19 cellular contexts compared by ENCODE assay signal in the genomic region with DNA sequence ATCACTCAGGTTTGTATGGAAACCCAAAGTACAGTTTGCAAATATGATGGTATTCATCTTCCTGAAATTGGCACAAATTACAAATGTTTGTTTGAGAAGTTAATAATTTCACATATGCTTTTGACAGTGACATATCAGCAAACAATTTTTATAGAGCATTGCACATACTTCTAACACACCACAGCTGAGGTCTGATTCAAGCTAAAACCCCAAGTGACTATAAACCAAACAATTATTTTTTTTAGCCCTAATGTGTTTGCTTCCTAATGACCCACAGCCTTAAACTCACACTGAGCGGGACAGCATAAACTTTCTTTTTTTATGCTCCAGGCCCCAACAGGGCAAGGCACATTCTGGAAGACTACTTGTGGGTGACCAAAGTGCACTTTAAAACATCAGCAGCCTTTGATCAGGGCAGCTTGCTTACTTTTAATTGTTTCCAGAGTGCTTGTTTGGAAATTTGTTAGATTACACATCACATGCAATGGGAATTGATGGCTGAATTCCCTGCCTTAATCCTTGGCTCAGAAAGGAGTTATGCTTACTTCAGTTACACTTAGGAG.
DNase-seq lines count a peak whose midpoint lies in the region; ATAC-seq and TF ChIP-seq lines count a peak whose summit lies in the region.
"Had no signal": no experiment of that assay in that cellular context is flagged by ENCODE, and none has a peak within 500 bp of the region (broad histone marks: within the 10 kb centered on the region; RNA-seq: fewer than 3 reads in every experiment).

No MANE protein-coding gene starts in this region.

- H3K4me3 ChIP-seq in MG63: no peak overlapping the region
- H3K4me3 ChIP-seq in fibroblast of villous mesenchyme (ENCODE audit: low read depth, low read length): no peak overlapping the region
- no peak overlapping the region for H3K4me3 ChIP-seq in CD4-positive, alpha-beta memory T cell (ENCODE audit: low read length in 2 of 2)
- H3K4me3 ChIP-seq: BLaER1 treated with 17β-estradiol and CSF1 and Interleukin-3, amounts not matched to agents 10 nM and 100 nM; esophagus muscularis mucosa had no signal

- DNase-seq in Caki2 (ENCODE audit: low read depth) (peak; percentile 81), MG63 (peak; percentile 20), fibroblast of villous mesenchyme (ENCODE audit: low read depth) (peak; percentile 85), omental fat pad (ENCODE audit: low spot score) (no peak), DMS79 (lab: John Stamatoyannopoulos, UW) (no peak)
- DNase-seq in CD4-positive, alpha-beta memory T cell: no peak
- DNase-seq: activated CD8-positive, alpha-beta memory T cell treated with anti-CD3 and anti-CD28 coated beads, Interleukin-2, amount 10 ng/mL, durations not matched to agents 7 days and 5 days; DND-41; Karpas-422; NCI-H2029 treated with DMSO at 0.1 percent for 48 hours; SK-N-SH; stimulated activated CD4-positive, alpha-beta T cell treated with anti-CD3 and anti-CD28 coated beads, Interleukin-4, amount 100 ng/mL, for 24 hours had no signal

- no peaks in the 10 kb centered on the region for H3K9me3 ChIP-seq in MG63
- no peaks in the 10 kb centered on the region for H3K9me3 ChIP-seq in CD4-positive, alpha-beta memory T cell (ENCODE audit: control insufficient read depth in 1 of 2, low read length in 2 of 2)
- H3K9me3 ChIP-seq: BLaER1 treated with 17β-estradiol and CSF1 and Interleukin-3, amounts not matched to agents 10 nM and 100 nM; esophagus muscularis mucosa; SK-N-SH had no signal

- H3K27ac ChIP-seq in CD4-positive, alpha-beta memory T cell (ENCODE audit: low read depth, low read length): no peak overlapping the region
- H3K27ac ChIP-seq: BLaER1 treated with 17β-estradiol and CSF1 and Interleukin-3, amounts not matched to agents 10 nM and 100 nM; esophagus muscularis mucosa; VCaP had no signal

- H3K36me3 Mint-ChIP-seq in CD4-positive, alpha-beta memory T cell: no peaks in the 10 kb centered on the region
- H3K36me3 Mint-ChIP-seq: activated CD8-positive, alpha-beta memory T cell treated with anti-CD3 and anti-CD28 coated beads, Interleukin-2, amount 10 ng/mL, durations not matched to agents 7 days and 5 days; activated naive CD4-positive, alpha-beta T cell treated with anti-CD3 and anti-CD28 coated beads, Interleukin-2, amount 50 U/mL, for 72 hours; stimulated activated memory B cell treated with anti-CD40 and anti-IgM and Interleukin-4, amounts not matched to agents 10 μg/mL and 1 μg/mL and 100 μg/mL, for 72 hours had no signal

- H3K27me3 ChIP-seq in MG63: no peaks in the 10 kb centered on the region
- no peaks in the 10 kb centered on the region for H3K27me3 ChIP-seq in CD4-positive, alpha-beta memory T cell (ENCODE audit: insufficient read depth, low read length)
- H3K27me3 ChIP-seq: esophagus muscularis mucosa had no signal

- no peak for TF ChIP-seq CTCF in fibroblast of villous mesenchyme (IDR thresholded peaks at IDR 0.05; ENCODE audit: insufficient read depth, low read depth, low read length)
- no peak for TF ChIP-seq CTCF in omental fat pad (IDR thresholded peaks at IDR 0.05)

- peaks cover 0 to 20% (median 6%) of the 10 kb centered on the region in 8 donors for H3K9me3 Mint-ChIP-seq in CD4-positive, alpha-beta memory T cell

- POLR2A ChIA-PET in CD4-positive, alpha-beta memory T cell (lab: Charles Lee; ENCODE audit: partially characterized antibody): no interaction called here

- no peaks in the 10 kb centered on the region for H3K4me1 Mint-ChIP-seq in CD4-positive, alpha-beta memory T cell
- H3K4me1 Mint-ChIP-seq: activated CD8-positive, alpha-beta memory T cell treated with anti-CD3 and anti-CD28 coated beads, Interleukin-2, amount 10 ng/mL, durations not matched to agents 7 days and 5 days; stimulated activated memory B cell treated with anti-CD40 and anti-IgM and Interleukin-4, amounts not matched to agents 10 μg/mL and 1 μg/mL and 100 μg/mL, for 72 hours had no signal

- intact Hi-C loops in CD4-positive, alpha-beta memory T cell (cut with micrococcal nuclease): no loop called here

- in situ Hi-C loops in Caki2 (cut with HindIII; ENCODE audit: low pct_unique_long_range_greater_than_20kb, low sequenced_read_pairs): no loop called here

- peak; percentile 62 for ATAC-seq in omental fat pad (ENCODE audit: low FRiP score)
- no peak for ATAC-seq in HG03354 (IDR thresholded peaks at IDR 0.05; ENCODE audit: poor library complexity, severe bottlenecking, unreplicated experiment)
- ATAC-seq in HG02981 (IDR thresholded peaks at IDR 0.05; ENCODE audit: unreplicated experiment): no peak
- ATAC-seq: activated CD8-positive, alpha-beta memory T cell treated with anti-CD3 and anti-CD28 coated beads, Interleukin-2, amount 10 ng/mL, durations not matched to agents 7 days and 5 days; activated naive CD4-positive, alpha-beta T cell treated with anti-CD3 and anti-CD28 coated beads, Interleukin-2, amount 50 U/mL, for 72 hours; stimulated activated memory B cell treated with anti-CD40 and anti-IgM and Interleukin-4, amounts not matched to agents 10 μg/mL and 1 μg/mL and 100 μg/mL, for 72 hours had no signal

- no peaks in the 10 kb centered on the region for H3K36me3 ChIP-seq in MG63
- H3K36me3 ChIP-seq in CD4-positive, alpha-beta memory T cell (ENCODE audit: insufficient read depth, low read length): no peaks in the 10 kb centered on the region
- H3K36me3 ChIP-seq: BLaER1 treated with 17β-estradiol and CSF1 and Interleukin-3, amounts not matched to agents 10 nM and 100 nM; esophagus muscularis mucosa had no signal

- no peak overlapping the region for H3K4me3 Mint-ChIP-seq in CD4-positive, alpha-beta memory T cell
- H3K4me3 Mint-ChIP-seq: activated CD8-positive, alpha-beta memory T cell treated with anti-CD3 and anti-CD28 coated beads, Interleukin-2, amount 10 ng/mL, durations not matched to agents 7 days and 5 days; stimulated activated memory B cell treated with anti-CD40 and anti-IgM and Interleukin-4, amounts not matched to agents 10 μg/mL and 1 μg/mL and 100 μg/mL, for 72 hours had no signal

- no peaks in the 10 kb centered on the region for H3K27me3 Mint-ChIP-seq in CD4-positive, alpha-beta memory T cell
- H3K27me3 Mint-ChIP-seq: activated CD8-positive, alpha-beta memory T cell treated with anti-CD3 and anti-CD28 coated beads, Interleukin-2, amount 10 ng/mL, durations not matched to agents 7 days and 5 days; stimulated activated memory B cell treated with anti-CD40 and anti-IgM and Interleukin-4, amounts not matched to agents 10 μg/mL and 1 μg/mL and 100 μg/mL, for 72 hours had no signal

- no peak overlapping the region for H3K27ac Mint-ChIP-seq in CD4-positive, alpha-beta memory T cell
- H3K27ac Mint-ChIP-seq: activated CD8-positive, alpha-beta memory T cell treated with anti-CD3 and anti-CD28 coated beads, Interleukin-2, amount 10 ng/mL, durations not matched to agents 7 days and 5 days; activated naive CD4-positive, alpha-beta T cell treated with anti-CD3 and anti-CD28 coated beads, Interleukin-2, amount 50 U/mL, for 72 hours; stimulated activated memory B cell treated with anti-CD40 and anti-IgM and Interleukin-4, amounts not matched to agents 10 μg/mL and 1 μg/mL and 100 μg/mL, for 72 hours had no signal

- no peaks in the 10 kb centered on the region for H3K4me1 ChIP-seq in CD4-positive, alpha-beta memory T cell (ENCODE audit: insufficient read depth, low read length)
- H3K4me1 ChIP-seq: BLaER1 treated with 17β-estradiol and CSF1 and Interleukin-3, amounts not matched to agents 10 nM and 100 nM had no signal

- CTCF ChIA-PET in CD4-positive, alpha-beta memory T cell (lab: Charles Lee; ENCODE audit: partially characterized antibody): no interaction called here

Comparison
In these comparisons a context has a peak if more than half of its experiments do, and no peak if none do; other contexts are left out.
1. DNase-seq: peak in Caki2 (single experiment), MG63 (single experiment) and fibroblast of villous mesenchyme (single experiment); none in omental fat pad (single experiment), DMS79 (single experiment) and CD4-positive, alpha-beta memory T cell (0 of 5).